14 cellular contexts compared by ENCODE assay signal in the genomic region with DNA sequence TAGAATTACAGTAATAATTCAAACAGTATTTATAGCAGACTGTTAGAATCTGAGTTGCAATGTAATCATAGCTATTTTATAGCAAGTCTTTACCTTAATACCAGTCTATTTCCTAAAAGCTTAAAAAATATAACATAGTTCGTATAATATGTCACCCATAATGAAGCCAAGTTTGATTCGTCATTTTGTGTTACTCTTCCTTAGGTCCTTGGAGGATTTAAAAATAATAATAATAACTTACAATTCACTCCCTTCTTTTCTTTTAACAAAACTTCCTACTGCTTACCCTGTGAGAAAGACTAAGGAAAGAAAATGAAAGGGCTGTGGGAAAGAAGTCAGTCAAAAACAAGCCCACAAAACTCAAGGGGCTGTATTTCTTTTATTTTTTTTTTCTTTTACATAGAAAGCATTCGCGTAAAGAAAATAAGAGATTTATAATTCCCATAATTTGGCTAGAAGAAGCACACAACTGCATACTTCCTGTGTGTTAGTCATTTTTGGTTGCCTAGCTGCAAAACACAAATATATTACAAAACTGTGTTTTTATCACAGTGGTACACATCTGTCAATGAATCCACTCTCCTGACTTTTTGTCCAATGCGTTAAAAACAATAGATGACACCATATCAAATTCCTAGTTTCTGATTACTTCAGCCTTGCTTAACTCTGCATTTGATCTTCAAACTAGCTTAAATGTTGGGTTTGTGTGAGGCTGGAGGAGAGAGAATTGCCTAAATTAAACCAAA.
A peak's percentile ranks its signal among the peaks of the same experiment; 100 is the strongest.
DNase-seq lines count a peak whose midpoint lies in the region; ATAC-seq and TF ChIP-seq lines count a peak whose summit lies in the region.
"Had no signal": no experiment of that assay in that cellular context is flagged by ENCODE, and none has a peak within 500 bp of the region (broad histone marks: within the 10 kb centered on the region; RNA-seq: fewer than 3 reads in every experiment).

No MANE protein-coding gene starts in this region.

- H4K20me1 ChIP-seq in GM23338 (replicated peaks; ENCODE audit: insufficient read depth), result no peaks in the 10 kb centered on the region
- H4K20me1 ChIP-seq in smooth muscle cell (ENCODE audit: low read depth), result no peaks in the 10 kb centered on the region

- H3K9me3 ChIP-seq in right cardiac atrium (ENCODE audit: control insufficient read depth, low read length), result no peaks in the 10 kb centered on the region
- no peaks in the 10 kb centered on the region for H3K9me3 ChIP-seq in smooth muscle cell (replicated peaks; ENCODE audit: low read depth)

- ATAC-seq in GM23338 (no peak), right cardiac atrium (peak; percentile 81 to 84)

- H3K9ac ChIP-seq in smooth muscle cell (ENCODE audit: low read depth), result peak overlapping the region; percentile 80

- H3K27ac ChIP-seq in GM23338 (ENCODE audit: low read depth) (no peak overlapping the region), right cardiac atrium (ENCODE audit: low read length) (peak overlapping the region; percentile 95), smooth muscle cell (ENCODE audit: low read depth) (peak overlapping the region; percentile 85)
- H3K27ac ChIP-seq: WERI-Rb-1 had no signal

- H3K4me3 Mint-ChIP-seq in GM23338 (no peak overlapping the region), MCF 10A (ENCODE audit: unreplicated experiment) (no peak overlapping the region)
- H3K4me3 Mint-ChIP-seq: nephron progenitor cell had no signal

- H3K4me1 ChIP-seq in GM23338 (ENCODE audit: insufficient read depth) (peaks cover 3% of the 10 kb centered on the region; the same call in 1 of the 2 replicates), right cardiac atrium (ENCODE audit: control insufficient read depth, insufficient read depth, low read length) (peaks cover 4% of the 10 kb centered on the region), smooth muscle cell (ENCODE audit: low read depth) (no peaks in the 10 kb centered on the region)

- H3K4me1 Mint-ChIP-seq in GM23338 (peaks cover 10% of the 10 kb centered on the region; the same call in 2 of the 3 replicates), MCF 10A (ENCODE audit: insufficient read depth, unreplicated experiment) (peaks cover 11% of the 10 kb centered on the region)
- H3K4me1 Mint-ChIP-seq: nephron progenitor cell had no signal

- H3K4me2 ChIP-seq in GM23338 (no peak overlapping the region), smooth muscle cell (no peak overlapping the region)

- H3K27me3 ChIP-seq in GM23338 (ENCODE audit: insufficient read depth), result no peaks in the 10 kb centered on the region
- H3K27me3 ChIP-seq in right cardiac atrium (ENCODE audit: control insufficient read depth, insufficient read depth), result no peaks in the 10 kb centered on the region
- H3K27me3 ChIP-seq in smooth muscle cell (ENCODE audit: low read depth), result no peaks in the 10 kb centered on the region

- no peaks in the 10 kb centered on the region for H3K9me2 ChIP-seq in GM23338 (ENCODE audit: insufficient read depth)

- intact Hi-C loops in MCF 10A (cut with micrococcal nuclease), result no loop called here
- intact Hi-C loops in right cardiac atrium (cut with DNase I), result no loop called here

- POLR2A ChIA-PET in MCF 10A (lab: Yijun Ruan, JAX), result interaction anchor here (0.6 to 1.9 kb wide), 3 partner anchors 25 to 43 kb away, joined by 4 to 6 read pairs (median 4); no protein-coding TSS in a partner anchor

- H3K9me3 Mint-ChIP-seq in GM23338 (no peaks in the 10 kb centered on the region), MCF 10A (ENCODE audit: unreplicated experiment) (no peaks in the 10 kb centered on the region)

- H3K4me3 ChIP-seq in GM23338 (no peak overlapping the region), right cardiac atrium (ENCODE audit: low read length) (no peak overlapping the region), smooth muscle cell (no peak overlapping the region)

- 41% methylated on average over 5 of the region's 5 CpGs for WGBS in right cardiac atrium
- 88% methylated on average over 5 of the region's 5 CpGs for WGBS in smooth muscle cell (ENCODE audit: low lambda C conversion rate)

- TSS peak; percentile 19 for BruUV-seq in MCF 10A (replicated peaks; lab: Mats Ljungman, UMichigan)

- CTCF ChIA-PET in MCF 10A (lab: Yijun Ruan, JAX), result interaction anchor here (0.6 kb wide), 1 partner anchor 57 kb away, joined by 3 read pairs; no protein-coding TSS in a partner anchor

- no peak for TF ChIP-seq CTCF in GM23338 (conservative IDR thresholded peaks at IDR 0.05; ENCODE audit: low read depth in 2 of 2)
- no peak for TF ChIP-seq CTCF in MCF 10A (IDR thresholded peaks at IDR 0.05; ENCODE audit: unreplicated experiment)
- TF ChIP-seq CTCF in smooth muscle cell (IDR thresholded peaks at IDR 0.05; ENCODE audit: borderline replicate concordance, insufficient read depth, poor library complexity, severe bottlenecking), result no peak

- H3K79me2 ChIP-seq in GM23338 (replicated peaks; ENCODE audit: insufficient read depth) (no peaks in the 10 kb centered on the region), smooth muscle cell (ENCODE audit: low read depth) (no peaks in the 10 kb centered on the region)

- H3F3A ChIP-seq in GM23338 (replicated peaks; ENCODE audit: low read depth) (no peaks in the 10 kb centered on the region), smooth muscle cell (ENCODE audit: low read depth) (no peaks in the 10 kb centered on the region)

- no peak for DNase-seq in GM23338 (ENCODE audit: low spot score)
- DNase-seq in MCF 10A (ENCODE audit: unreplicated experiment), result peak; percentile 80
- DNase-seq in right cardiac atrium, result no peak
- no peak for DNase-seq in smooth muscle cell (lab: John Stamatoyannopoulos, UW; ENCODE audit: unreplicated experiment)
- DNase-seq in SKM-1 (lab: John Stamatoyannopoulos, UW; ENCODE audit: unreplicated experiment), result no peak
- DNase-seq in activated gamma-delta T cell treated with Interleukin-2 at 50 U/mL for 16 hours, result no peak
- DNase-seq in NCI-H446 (lab: John Stamatoyannopoulos, UW), result no peak
- no peak for DNase-seq in cerebellar cortex (ENCODE audit: low spot score)
- DNase-seq: activated gamma-delta T cell, DMS 273 treated with DMSO at 0.1 percent for 48 hours, head of caudate nucleus, NCI-H774, nephron progenitor cell, WERI-Rb-1 had no signal

- H3K27ac Mint-ChIP-seq in GM23338 (no peak overlapping the region), MCF 10A (ENCODE audit: low read depth, unreplicated experiment) (peak overlapping the region; percentile 96)
- H3K27ac Mint-ChIP-seq: nephron progenitor cell had no signal

- H3K36me3 Mint-ChIP-seq in GM23338 (ENCODE audit: low read depth) (no peaks in the 10 kb centered on the region), MCF 10A (ENCODE audit: insufficient read depth, unreplicated experiment) (no peaks in the 10 kb centered on the region)

- H3K27me3 Mint-ChIP-seq in GM23338 (ENCODE audit: insufficient read depth, low read depth, poor library complexity) (no peaks in the 10 kb centered on the region), MCF 10A (ENCODE audit: insufficient read depth, unreplicated experiment) (no peaks in the 10 kb centered on the region)

- H2AFZ ChIP-seq in GM23338, result peak overlapping the region; percentile 36; the same call in 1 of the 2 replicates
- H2AFZ ChIP-seq in smooth muscle cell (ENCODE audit: low read depth), result no peak overlapping the region

- H3K36me3 ChIP-seq in GM23338 (ENCODE audit: insufficient read depth) (no peaks in the 10 kb centered on the region), smooth muscle cell (ENCODE audit: low read depth) (no peaks in the 10 kb centered on the region)
- H3K36me3 ChIP-seq: WERI-Rb-1 had no signal

TF ChIP-seq in GM23338, 12 proteins besides CTCF, POLR2A, EP300 and RAD21 (continues in another document):
- TF ChIP-seq EZH2 (IDR thresholded peaks at IDR 0.05; ENCODE audit: low read depth, unreplicated experiment) (no peak), JUNB (IDR thresholded peaks at IDR 0.05; ENCODE audit: unreplicated experiment) (no peak), NANOG (IDR thresholded peaks at IDR 0.05; ENCODE audit: borderline replicate concordance) (no peak), STAT1 (IDR thresholded peaks at IDR 0.05; ENCODE audit: unreplicated experiment) (no peak), ZNF114 (CRISPR knock-in tag; IDR thresholded peaks at IDR 0.05) (no peak), POLR2AphosphoS5 (IDR thresholded peaks at IDR 0.05; ENCODE audit: low read depth) (no peak)
- TF ChIP-seq, protein P1, sequence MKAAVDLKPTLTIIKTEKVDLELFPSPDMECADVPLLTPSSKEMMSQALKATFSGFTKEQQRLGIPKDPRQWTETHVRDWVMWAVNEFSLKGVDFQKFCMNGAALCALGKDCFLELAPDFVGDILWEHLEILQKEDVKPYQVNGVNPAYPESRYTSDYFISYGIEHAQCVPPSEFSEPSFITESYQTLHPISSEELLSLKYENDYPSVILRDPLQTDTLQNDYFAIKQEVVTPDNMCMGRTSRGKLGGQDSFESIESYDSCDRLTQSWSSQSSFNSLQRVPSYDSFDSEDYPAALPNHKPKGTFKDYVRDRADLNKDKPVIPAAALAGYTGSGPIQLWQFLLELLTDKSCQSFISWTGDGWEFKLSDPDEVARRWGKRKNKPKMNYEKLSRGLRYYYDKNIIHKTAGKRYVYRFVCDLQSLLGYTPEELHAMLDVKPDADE (IDR thresholded peaks at IDR 0.05), result no peak
